In the genomic region with DNA sequence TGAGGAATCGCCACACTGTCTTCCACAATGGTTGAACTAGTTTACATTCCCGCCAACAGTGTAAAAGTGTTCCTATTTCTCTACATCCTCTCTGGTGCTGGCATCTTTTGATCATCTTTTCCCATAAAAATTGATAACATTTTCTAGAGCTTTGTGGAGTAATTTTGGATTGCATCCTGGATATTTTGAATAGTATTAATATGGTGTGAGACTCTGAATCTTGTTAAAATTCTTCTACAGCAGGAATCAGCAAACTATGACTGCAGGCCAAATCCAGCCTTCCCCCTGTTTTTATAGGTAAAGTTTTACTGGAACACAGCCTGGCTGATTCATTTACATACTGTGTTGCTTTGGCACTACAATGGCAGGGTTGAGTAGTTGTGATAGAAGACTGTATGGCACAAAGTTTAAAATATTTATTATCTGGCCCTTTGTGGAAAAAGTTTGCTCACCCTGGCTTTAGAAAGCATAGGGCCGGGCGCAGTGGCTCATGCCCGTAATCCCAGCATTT, we compare ENCODE assay signal across 15 cellular contexts. TPM values are rescaled to one million over a fixed set of nuclear protein-coding genes. Genes with fewer than 3 reads are reported as not detected.
DNase-seq lines count a peak whose midpoint lies in the region; ATAC-seq, FAIRE-seq and TF ChIP-seq lines count a peak whose summit lies in the region.
"Had no signal": no experiment of that assay in that cellular context is flagged by ENCODE, and none has a peak within 500 bp of the region (broad histone marks: within the 10 kb centered on the region; RNA-seq: fewer than 3 reads in every experiment).

No MANE protein-coding gene starts in this region.

- TF ChIP-seq CTCF in HepG2 (CRISPR knock-in tag; IDR thresholded peaks at IDR 0.05) (no peak), right lobe of liver (IDR thresholded peaks at IDR 0.05) (no peak), K562 (IDR thresholded peaks at IDR 0.05 in 2 of 3, conservative IDR thresholded peaks at IDR 0.05 in 1 of 3; ENCODE audit: insufficient read depth in 2 of 3, low read depth in 1 of 3, low read length in 3 of 3) (no peak), heart left ventricle (IDR thresholded peaks at IDR 0.05) (no peak)

- BruUV-seq in HepG2 (replicated peaks; lab: Mats Ljungman, UMichigan) (no TSS peak), K562 (replicated peaks; lab: Mats Ljungman, UMichigan) (no TSS peak)

- CTCF ChIA-PET in HepG2 (lab: Yijun Ruan, JAX; ENCODE audit: low intra/inter-chr PET ratio, low total read pairs) (no interaction called here), K562 (lab: Yijun Ruan, JAX; ENCODE audit: low intra/inter-chr PET ratio) (no interaction called here)

- H3K9me3 ChIP-seq in HepG2 (ENCODE audit: low read length) (no peaks in the 10 kb centered on the region), right lobe of liver (no peaks in the 10 kb centered on the region), K562 (replicated peaks; ENCODE audit: control insufficient read depth, insufficient read depth, low read depth, low read length) (no peaks in the 10 kb centered on the region), heart left ventricle (no peaks in the 10 kb centered on the region)

- H3K27me3 ChIP-seq in HepG2 (ENCODE audit: control insufficient read depth in 1 of 2, insufficient read depth in 2 of 2, low read length in 2 of 2), result no peaks in the 10 kb centered on the region
- H3K27me3 ChIP-seq in right lobe of liver, result no peaks in the 10 kb centered on the region
- H3K27me3 ChIP-seq in K562 (ENCODE audit: control insufficient read depth in 2 of 2, insufficient read depth in 2 of 2, low read length in 2 of 2), result peaks cover 8 to 12% of the 10 kb centered on the region in 2 experiments; a peak in 3 of 5 replicates
- no peaks in the 10 kb centered on the region for H3K27me3 ChIP-seq in heart left ventricle

- H2AFZ ChIP-seq in HepG2 (ENCODE audit: low read length) (no peak overlapping the region), K562 (ENCODE audit: low read depth, low read length) (no peak overlapping the region)

- H3K4me2 ChIP-seq in HepG2 (ENCODE audit: low read depth, low read length) (peak overlapping the region; percentile 58), K562 (ENCODE audit: insufficient read depth, low read length) (no peak overlapping the region)

- DNase-seq in HepG2 (ENCODE audit: low spot score), result no peak
- no peak for DNase-seq in right lobe of liver
- peak; percentile 44 for DNase-seq in M059J (ENCODE audit: low read depth)
- DNase-seq in K562 (ENCODE audit: extremely low read depth in 1 of 4, low spot score in 3 of 4), result no peak
- DNase-seq in heart left ventricle, result no peak
- no peak for DNase-seq in DMS 273 treated with DMSO at 0.1 percent for 48 hours (lab: John Stamatoyannopoulos, UW)
- DNase-seq: C1 segment of cervical spinal cord; CD4-positive, alpha-beta T cell; DMS79 treated with DMSO at 0.1 percent for 48 hours; EL; H9 had no signal

- H3K27ac ChIP-seq in HepG2 (ENCODE audit: extremely low read length, insufficient read depth, low read length) (no peak overlapping the region), right lobe of liver (no peak overlapping the region), K562 (ENCODE audit: extremely low read depth, low read depth, low read length) (no peak overlapping the region), heart left ventricle (no peak overlapping the region)

- TF ChIP-seq POLR2A in HepG2 (IDR thresholded peaks at IDR 0.05; ENCODE audit: insufficient read depth in 1 of 2, low read depth in 2 of 2, low read length in 2 of 2) (no peak), right lobe of liver (IDR thresholded peaks at IDR 0.05) (no peak), K562 (conservative IDR thresholded peaks at IDR 0.05) (no peak), heart left ventricle (IDR thresholded peaks at IDR 0.05) (no peak)

- H3K4me3 ChIP-seq in HepG2 (replicated peaks in 1 of 3; ENCODE audit: insufficient read depth in 1 of 3, low read depth in 2 of 3, low read length in 3 of 3) (peak overlapping the region in 1 of 3 experiments; percentile 7; a peak in 1 of 6 replicates), right lobe of liver (no peak overlapping the region), K562 (no peak overlapping the region), heart left ventricle (no peak overlapping the region)
- H3K4me3 ChIP-seq: GM12878 had no signal

- in situ Hi-C loops in HepG2 (cut with HindIII; ENCODE audit: extremely low pct_ligation_motif_present, low pct_unique_long_range_greater_than_20kb), result no loop called here
- in situ Hi-C loops in K562 (cut with MboI), result no loop called here

- no peaks in the 10 kb centered on the region for H3K79me2 ChIP-seq in HepG2 (ENCODE audit: insufficient read depth, low read length)
- H3K79me2 ChIP-seq in K562 (ENCODE audit: control insufficient read depth, insufficient read depth, low read length), result no peaks in the 10 kb centered on the region

- 92% methylated on average over 5 of the region's 5 CpGs for WGBS in HepG2 (ENCODE audit: low lambda C conversion rate)
- 100% methylated on average over 5 of the region's 5 CpGs for WGBS in right lobe of liver (ENCODE audit: insufficient coverage, low coverage, low lambda C conversion rate, missing lambda C conversion rate)
- 52% methylated on average over 5 of the region's 5 CpGs for WGBS in K562 (ENCODE audit: insufficient coverage, low coverage, missing lambda C conversion rate)
- 95 to 98% (median 97%) methylated on average over 5 of the region's 5 CpGs for WGBS in heart left ventricle, 4 donors

- ATAC-seq in HepG2 (no peak), right lobe of liver (no peak), K562 (no peak), GM21737 (IDR thresholded peaks at IDR 0.05; ENCODE audit: unreplicated experiment) (no peak), heart left ventricle (no peak)
- ATAC-seq: GM12878 had no signal

- peaks cover 23% of the 10 kb centered on the region for H3K4me1 ChIP-seq in HepG2 (ENCODE audit: insufficient read depth, low read length)
- H3K4me1 ChIP-seq in right lobe of liver, result peaks cover 0 to 8% (median 0%) of the 10 kb centered on the region in 4 donors
- H3K4me1 ChIP-seq in K562 (replicated peaks in 1 of 2; ENCODE audit: control insufficient read depth in 2 of 2, insufficient read depth in 2 of 2, low read length in 2 of 2), result no peaks in the 10 kb centered on the region
- H3K4me1 ChIP-seq in heart left ventricle, result peaks cover 0 to 8% (median 0%) of the 10 kb centered on the region in 12 donors

- H4K20me1 ChIP-seq in HepG2 (ENCODE audit: insufficient read depth, low read length), result no peaks in the 10 kb centered on the region
- H4K20me1 ChIP-seq in K562 (replicated peaks; ENCODE audit: control insufficient read depth, insufficient read depth, low read length), result no peaks in the 10 kb centered on the region

- FAIRE-seq in HepG2 (lab: Jason Lieb, UNC) (no peak), K562 (lab: Jason Lieb, UNC) (no peak)
- FAIRE-seq: GM12878, H1, HTR-8/SVneo had no signal

- TF ChIP-seq EP300 in HepG2 (IDR thresholded peaks at IDR 0.05; ENCODE audit: low read depth in 2 of 2, low read length in 2 of 2), result no peak
- TF ChIP-seq EP300 in HepG2 (CRISPR knock-in tag; IDR thresholded peaks at IDR 0.05; ENCODE audit: borderline replicate concordance), result no peak
- TF ChIP-seq EP300 in K562 (IDR thresholded peaks at IDR 0.05; ENCODE audit: low read length), result no peak

- H3K36me3 ChIP-seq in HepG2 (replicated peaks in 1 of 2; ENCODE audit: control insufficient read depth in 1 of 2, insufficient read depth in 2 of 2, low read length in 2 of 2), result no peaks in the 10 kb centered on the region
- H3K36me3 ChIP-seq in right lobe of liver, result no peaks in the 10 kb centered on the region
- H3K36me3 ChIP-seq in K562 (ENCODE audit: control insufficient read depth, insufficient read depth, low read length), result no peaks in the 10 kb centered on the region
- peaks cover 0 to 4% (median 0%) of the 10 kb centered on the region in 9 donors for H3K36me3 ChIP-seq in heart left ventricle

- TF ChIP-seq RAD21 in HepG2 (CRISPR knock-in tag; IDR thresholded peaks at IDR 0.05) (no peak), K562 (CRISPR knock-in tag; conservative IDR thresholded peaks at IDR 0.05 in 1 of 2, IDR thresholded peaks at IDR 0.05 in 1 of 2) (no peak)

- POLR2A ChIA-PET in HepG2 (lab: Yijun Ruan, JAX), result no interaction called here
- POLR2A ChIA-PET in K562 (lab: Yijun Ruan, JAX), result interaction anchor here (1.5 kb wide), 1 partner anchor 16 kb away, joined by 4 read pairs; the partner anchor contains the start of gene RNF8

- H3K9ac ChIP-seq in HepG2 (ENCODE audit: insufficient read depth, low read depth, low read length), result no peak overlapping the region
- H3K9ac ChIP-seq in K562 (ENCODE audit: insufficient read depth in 1 of 2, low read depth in 2 of 2, low read length in 2 of 2), result no peak overlapping the region

- no peaks in the 10 kb centered on the region for H3K9me1 ChIP-seq in K562 (ENCODE audit: control insufficient read depth, insufficient read depth, low read length)

- intact Hi-C loops in HepG2 (cut with micrococcal nuclease; ENCODE audit: unreplicated experiment) (no loop called here), right lobe of liver (cut with DNase I) (no loop called here), K562 (cut with micrococcal nuclease) (no loop called here), heart left ventricle (cut with DNase I) (no loop called here)

RNA-seq across cellular contexts. Expression of gene RNF8, which starts 15.0 kb away (rescaled TPM):
- total RNA-seq in HepG2 (2016; rRNA removed; fragmentation: Illumina TruSeq; extraction: Trizol) (47.6 and 65.7 TPM in 2 replicates), right lobe of liver (1 to 10 TPM; 4.3 to 7.1 (median 6.1) TPM), K562 (2014; rRNA removed) (37.3 and 37.5 TPM in 2 replicates), K562 (2014; rRNA removed; fragmentation: Illumina TruSeq; extraction: Trizol) (42.8 and 50.8 TPM in 2 replicates), K562 (2015; rRNA removed; fragmentation: Illumina TruSeq; extraction: Trizol) (38.6 and 45.5 TPM in 2 replicates), K562 (2021) (28.5 and 30.0 TPM in 2 replicates), heart left ventricle (10 to 100 TPM; 10.3 to 20.6 (median 15.9) TPM)
- 16.8 and 18.5 TPM in 2 replicates for total RNA-seq in HepG2 (2016; cell fraction: cytosol; rRNA removed; fragmentation: Illumina TruSeq; extraction: Trizol; ENCODE audit: low read depth)
- 50.2 and 62.5 TPM in 2 replicates for total RNA-seq in HepG2 (2016; cell fraction: insoluble cytoplasmic fraction; rRNA removed; fragmentation: Illumina TruSeq; extraction: Trizol)
- 49.0 and 52.6 TPM in 2 replicates for total RNA-seq in HepG2 (2016; cell fraction: membrane; rRNA removed; fragmentation: Illumina TruSeq; extraction: Trizol)
- 23.5 and 26.1 TPM in 2 replicates for total RNA-seq in HepG2 (2016; cell fraction: nucleus; rRNA removed; fragmentation: Illumina TruSeq; extraction: Trizol)
- polyA plus RNA-seq in HepG2 (2011; rRNA removed) (18.1 and 21.8 TPM in 2 replicates), K562 (2011; rRNA removed) (28.5 and 35.1 TPM in 2 replicates), K562 (2014; fragmentation: Illumina TruSeq; extraction: Trizol) (42.1 and 47.0 TPM in 2 replicates), K562 (2014; fragmentation: Nextera tagmentation; extraction: Ambion mirVana) (10 to 100 TPM; 10.6 to 13.0 TPM), K562 (2014; rRNA removed) (36.6 and 40.6 TPM in 2 replicates), heart left ventricle (10 to 100 TPM; 10.5 to 18.8 TPM)
- 14.6 and 17.3 TPM in 2 replicates for polyA plus RNA-seq in HepG2 (2011; cell fraction: cytosol; rRNA removed)
- polyA plus RNA-seq in HepG2 (2011; cell fraction: nucleus; rRNA removed), result 9.4 and 14.3 TPM in 2 replicates
- polyA plus RNA-seq in HepG2 (2012), result 24.3 and 28.0 TPM in 2 replicates
- polyA plus RNA-seq in HepG2 (2016; cell fraction: cytosol; fragmentation: Illumina TruSeq; extraction: Trizol; ENCODE audit: low read depth), result 17.6 and 20.1 TPM in 2 replicates
- polyA plus RNA-seq in HepG2 (2016; cell fraction: insoluble cytoplasmic fraction; fragmentation: Illumina TruSeq; extraction: Trizol; ENCODE audit: low read depth), result 63.7 and 63.8 TPM in 2 replicates
- polyA plus RNA-seq in HepG2 (2016; cell fraction: membrane; fragmentation: Illumina TruSeq; extraction: Trizol; ENCODE audit: low read depth), result 35.4 and 37.9 TPM in 2 replicates
- 31.4 and 32.1 TPM in 2 replicates for polyA plus RNA-seq in HepG2 (2016; cell fraction: nucleus; fragmentation: Illumina TruSeq; extraction: Trizol; ENCODE audit: insufficient read depth, low read depth)
- 3.9 and 9.7 TPM in 2 replicates for polyA minus RNA-seq in HepG2 (2011; rRNA and poly(A)+ RNA removed; ENCODE audit: low replicate concordance)
- polyA minus RNA-seq in HepG2 (2011; cell fraction: cytosol; rRNA and poly(A)+ RNA removed), result 11.1 and 11.7 TPM in 2 replicates
- 15.8 and 22.9 TPM in 2 replicates for polyA minus RNA-seq in HepG2 (2011; cell fraction: nucleus; rRNA and poly(A)+ RNA removed)
- 48.7 and 58.4 TPM in 2 replicates for total RNA-seq in M059J (2014; rRNA removed; shearing (Covaris generic))
- 19.2 and 43.1 TPM in 2 replicates for total RNA-seq in K562 (2011; cell fraction: chromatin; rRNA removed; ENCODE audit: low replicate concordance)
- total RNA-seq in K562 (2011; cell fraction: nucleolus; rRNA removed), result 12.0 and 14.1 TPM in 2 replicates
- total RNA-seq in K562 (2011; cell fraction: nucleoplasm; rRNA removed), result 25.6 and 32.9 TPM in 2 replicates
- polyA plus RNA-seq in K562 (2011; cell fraction: cytosol; rRNA removed), result 10.9 and 16.7 TPM in 2 replicates
- 18.9 and 21.9 TPM in 2 replicates for polyA plus RNA-seq in K562 (2011; cell fraction: nucleus; rRNA removed)
- polyA plus RNA-seq in K562 (2012), result 19.3 and 25.3 TPM in 2 replicates
- 24.9 and 30.1 TPM in 2 replicates for polyA minus RNA-seq in K562 (2011; rRNA and poly(A)+ RNA removed)
- 9.1 and 14.6 TPM in 2 replicates for polyA minus RNA-seq in K562 (2011; cell fraction: cytosol; rRNA and poly(A)+ RNA removed)
- 14.9 and 28.0 TPM in 2 replicates for polyA minus RNA-seq in K562 (2011; cell fraction: nucleus; rRNA and poly(A)+ RNA removed)
